In the genomic region with DNA sequence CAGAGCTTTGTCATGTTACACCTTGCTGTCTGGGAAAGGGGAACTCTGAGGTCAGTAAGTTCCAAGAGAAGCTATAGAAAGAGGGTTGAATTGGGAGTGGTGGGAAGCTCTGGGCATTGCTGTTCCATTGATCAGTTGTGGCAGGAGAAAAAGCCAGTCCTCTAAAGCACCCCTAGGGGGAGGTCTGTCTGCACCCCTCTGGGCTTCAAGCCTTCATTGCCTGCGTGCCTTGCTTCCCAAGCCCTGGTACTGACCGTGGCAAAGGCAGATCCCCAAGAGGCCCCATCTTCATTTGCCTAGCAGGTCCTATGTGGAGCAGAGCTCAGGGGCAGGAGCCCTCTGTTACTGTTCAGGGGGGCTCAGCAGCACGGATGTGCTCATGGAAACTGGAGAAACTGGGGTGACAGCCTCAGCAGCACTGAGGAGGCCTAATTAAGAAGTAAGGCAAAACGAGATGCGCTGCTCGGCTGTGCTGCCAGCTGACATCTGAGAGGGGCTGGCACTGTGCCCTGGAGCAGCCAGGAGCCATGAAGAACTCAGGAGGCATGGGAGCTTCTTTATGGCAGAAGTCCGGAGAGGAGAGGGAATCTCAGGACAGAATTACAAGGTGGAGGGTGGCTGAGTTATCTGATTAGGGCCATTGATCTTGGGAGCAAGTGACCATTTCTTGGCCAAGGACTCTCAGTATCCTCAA, we compare ENCODE assay signal across 10 cellular contexts.
A peak's percentile ranks its signal among the peaks of the same experiment; 100 is the strongest.
DNase-seq lines count a peak whose midpoint lies in the region; TF ChIP-seq lines count a peak whose summit lies in the region.
"Had no signal": no experiment of that assay in that cellular context is flagged by ENCODE, and none has a peak within 500 bp of the region (broad histone marks: within the 10 kb centered on the region; RNA-seq: fewer than 3 reads in every experiment).

No MANE protein-coding gene starts in this region.

- no peak overlapping the region for H3K27ac ChIP-seq in esophagus muscularis mucosa (replicated peaks in 1 of 4)

- no peaks in the 10 kb centered on the region for H3K9me3 ChIP-seq in esophagus muscularis mucosa

- DNase-seq in NCI-H1417 (lab: John Stamatoyannopoulos, UW) (peak; percentile 31 to 53 (median 38)), NCI-H1417 treated with DMSO at 0.1 percent for 48 hours (lab: John Stamatoyannopoulos, UW) (no peak), NB4 (ENCODE audit: low read depth) (peak; percentile 65), astrocyte of the cerebellum (ENCODE audit: low read depth) (no peak), osteocyte (ENCODE audit: extremely low spot score, unreplicated experiment) (no peak), esophagus muscularis mucosa (ENCODE audit: extremely low spot score) (no peak), SK-N-DZ (ENCODE audit: low spot score) (no peak), SIG-M5 treated with dmso at 0.1 percent for 504 hours (lab: John Stamatoyannopoulos, UW; ENCODE audit: unreplicated experiment) (no peak)
- DNase-seq: 8988T; activated naive CD4-positive, alpha-beta T cell treated with anti-CD3 and anti-CD28 coated beads, Interleukin-2, amount 50 U/mL, for 16 hours had no signal

- H3K4me3 ChIP-seq in NB4 (ENCODE audit: low read depth, low read length) (no peak overlapping the region), astrocyte of the cerebellum (ENCODE audit: low read depth, low read length) (no peak overlapping the region), esophagus muscularis mucosa (no peak overlapping the region)

- peaks cover 68% of the 10 kb centered on the region for H3K27me3 Mint-ChIP-seq in osteocyte (ENCODE audit: unreplicated experiment)

- no peak overlapping the region for H3K4me3 Mint-ChIP-seq in osteocyte (ENCODE audit: unreplicated experiment)

- TF ChIP-seq CTCF in NB4 (IDR thresholded peaks at IDR 0.05; ENCODE audit: low read depth, low read length) (peak; percentile 40), astrocyte of the cerebellum (IDR thresholded peaks at IDR 0.05; ENCODE audit: low read depth, low read length, missing control alignments) (peak; percentile 35), osteocyte (IDR thresholded peaks at IDR 0.05) (peak; percentile 16), esophagus muscularis mucosa (IDR thresholded peaks at IDR 0.05) (no peak)

- TF ChIP-seq POLR2A in NB4 (IDR thresholded peaks at IDR 0.05; ENCODE audit: extremely low read depth, insufficient read length) (no peak), esophagus muscularis mucosa (IDR thresholded peaks at IDR 0.05; ENCODE audit: low read depth) (no peak)

- H3K36me3 Mint-ChIP-seq in osteocyte (ENCODE audit: unreplicated experiment): no peaks in the 10 kb centered on the region

- WGBS in esophagus muscularis mucosa: 60% methylated on average over 7 of the region's 7 CpGs

- H3K36me3 ChIP-seq in esophagus muscularis mucosa: no peaks in the 10 kb centered on the region

- no peak for TF ChIP-seq EP300 in esophagus muscularis mucosa (IDR thresholded peaks at IDR 0.05)

- H3K9me3 Mint-ChIP-seq in osteocyte (ENCODE audit: unreplicated experiment): no peaks in the 10 kb centered on the region

- intact Hi-C loops in esophagus muscularis mucosa (cut with DNase I): no loop called here

- no peak overlapping the region for H3K27ac Mint-ChIP-seq in osteocyte (ENCODE audit: unreplicated experiment)

- H3K4me1 ChIP-seq in esophagus muscularis mucosa: peaks cover 0 to 7% (median 5%) of the 10 kb centered on the region in 4 donors

- H3K4me1 Mint-ChIP-seq in osteocyte (ENCODE audit: unreplicated experiment): peaks cover 10% of the 10 kb centered on the region

- in situ Hi-C loops in astrocyte of the cerebellum (cut with HindIII; ENCODE audit: low sequenced_read_pairs): no loop called here

- peaks cover 0 to 3% (median 0%) of the 10 kb centered on the region in 4 donors for H3K27me3 ChIP-seq in esophagus muscularis mucosa

Comparison
In these comparisons a context has a peak if more than half of its experiments do, and no peak if none do; other contexts are left out.
1. DNase-seq: peak in NCI-H1417 (3 of 3) and NB4 (single experiment); none in NCI-H1417 treated with DMSO at 0.1 percent for 48 hours (single experiment), astrocyte of the cerebellum (single experiment), osteocyte (single experiment), esophagus muscularis mucosa (single experiment), SK-N-DZ (single experiment) and SIG-M5 treated with dmso at 0.1 percent for 504 hours (single experiment).
2. CTCF ChIP-seq: peak in NB4 (single experiment), astrocyte of the cerebellum (single experiment) and osteocyte (single experiment); none in esophagus muscularis mucosa (0 of 3).